9 cellular contexts compared by ENCODE assay signal in the genomic region with DNA sequence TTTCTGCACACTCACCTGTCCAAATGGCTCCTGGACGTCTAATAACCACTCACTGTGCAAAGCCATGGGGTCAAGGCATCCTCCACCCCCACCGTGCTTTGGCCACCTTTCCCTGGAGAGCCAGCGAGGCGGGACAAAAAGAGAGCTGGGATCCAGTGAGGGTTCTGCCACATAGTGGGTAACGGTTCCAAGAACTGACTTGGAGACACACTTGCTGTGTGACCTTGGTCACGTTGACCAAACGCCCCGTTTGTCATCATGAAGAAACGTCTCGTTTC.
"Had no signal": no experiment of that assay in that cellular context is flagged by ENCODE, and none has a peak within 500 bp of the region (broad histone marks: within the 10 kb centered on the region; RNA-seq: fewer than 3 reads in every experiment).

No MANE protein-coding gene starts in this region.

- H3K4me1 ChIP-seq: HAP-1 had no signal

- H3K9me3 ChIP-seq: HAP-1 had no signal

- H3K9ac ChIP-seq: GM23248 had no signal

- H3K36me3 ChIP-seq: HAP-1 had no signal

- H3K4me3 Mint-ChIP-seq: HFFc6, IgD-negative memory B cell had no signal

- H3K9me3 Mint-ChIP-seq: HFFc6 had no signal

- H3K27ac Mint-ChIP-seq: HFFc6, IgD-negative memory B cell had no signal

- H3K4me3 ChIP-seq: GM23248, HAP-1 had no signal

- DNase-seq: GM23248, GOT3, H7, HFFc6, KBM-7 had no signal

- H3K36me3 Mint-ChIP-seq: IgD-negative memory B cell had no signal

- H3K27ac ChIP-seq: GM23248, HL-60 had no signal

- H2AFZ ChIP-seq: GM23248 had no signal

- ATAC-seq: HCT116 had no signal

- H3K27me3 Mint-ChIP-seq: IgD-negative memory B cell had no signal
